ENCODE assay signal across 8 cellular contexts in the genomic region with DNA sequence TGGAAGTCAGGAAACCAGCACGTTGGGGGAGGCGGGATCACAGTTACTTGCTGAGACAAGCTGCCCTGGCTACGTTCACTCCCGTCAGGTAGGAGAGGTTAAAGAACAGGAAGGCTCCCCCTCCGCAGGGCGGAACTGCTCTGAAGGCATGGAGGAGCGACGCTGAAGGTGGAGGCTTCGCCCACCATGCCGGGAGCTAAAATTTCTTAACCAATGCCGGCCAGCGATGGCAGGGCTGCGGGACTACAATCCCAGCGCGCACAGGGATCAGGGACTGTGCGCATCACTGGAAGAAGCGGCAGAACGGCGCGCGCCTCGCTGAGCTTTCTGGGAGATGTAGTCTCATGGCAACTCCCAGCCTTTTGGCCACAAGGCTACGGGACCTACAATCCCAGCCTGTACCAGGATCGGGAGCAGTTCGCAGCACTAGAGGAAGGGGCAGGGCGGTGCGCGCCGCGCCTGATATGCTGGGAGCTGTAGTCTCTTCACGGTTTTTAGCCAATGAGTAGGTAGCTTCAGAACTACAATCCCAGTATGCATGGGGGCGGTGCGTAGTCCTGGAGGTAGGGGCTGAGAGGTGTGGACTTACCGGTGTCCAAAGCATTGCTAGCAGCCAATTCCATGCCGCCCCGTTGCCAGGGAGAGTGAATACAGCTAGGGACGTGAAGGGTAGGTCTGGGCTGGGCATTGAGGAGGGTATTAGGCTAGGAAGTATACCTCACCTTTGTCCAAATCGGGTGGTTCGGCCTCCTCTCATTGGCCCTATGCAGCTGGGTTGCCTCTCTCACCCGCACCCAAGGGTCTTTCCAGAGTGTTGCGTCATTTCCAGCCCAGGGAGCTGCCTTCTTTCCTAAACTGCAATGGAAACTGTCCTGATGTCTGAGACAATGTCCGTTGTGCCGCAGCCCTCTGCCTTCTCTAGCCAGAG. TPM values are rescaled to one million over a fixed set of nuclear protein-coding genes. Genes with fewer than 3 reads are reported as not detected.
A peak's percentile ranks its signal among the peaks of the same experiment; 100 is the strongest.
DNase-seq lines count a peak whose midpoint lies in the region; FAIRE-seq and TF ChIP-seq lines count a peak whose summit lies in the region.

No MANE protein-coding gene starts in this region.

- intact Hi-C loops in mammary epithelial cell (cut with micrococcal nuclease): loop anchor here (1.0 to 10.0 kb wide), 6 partner anchors 13 to 387 kb away; a partner anchor contains a TSS

- H3K9ac ChIP-seq in mammary epithelial cell (ENCODE audit: insufficient read depth, low read length) (no peak overlapping the region), iPS-18a (ENCODE audit: low read length) (peak overlapping the region; percentile 83)

- H3K4me2 ChIP-seq in mammary epithelial cell (ENCODE audit: insufficient read depth, low read depth, low read length): no peak overlapping the region

- no peaks in the 10 kb centered on the region for H3K36me3 ChIP-seq in mammary epithelial cell (ENCODE audit: insufficient read depth, low read length)
- H3K36me3 ChIP-seq in iPS-18a (ENCODE audit: control insufficient read depth, low read depth, low read length): no peaks in the 10 kb centered on the region

- peak; percentile 97 for FAIRE-seq in TTC549 (lab: Jason Lieb, UNC)

- H2AFZ ChIP-seq in mammary epithelial cell (ENCODE audit: low read depth, low read length): no peak overlapping the region

- H3K79me2 ChIP-seq in mammary epithelial cell (ENCODE audit: insufficient read depth, low read length): no peaks in the 10 kb centered on the region

- no peaks in the 10 kb centered on the region for H3K4me1 ChIP-seq in mammary epithelial cell (ENCODE audit: insufficient read depth, low read length)
- H3K4me1 ChIP-seq in iPS-18a (ENCODE audit: control insufficient read depth, low read depth, low read length): no peaks in the 10 kb centered on the region

- 3% methylated on average over 27 of the region's 43 CpGs for whole genome bisulfite sequencing in mammary epithelial cell (ENCODE audit: low coverage, missing lambda C conversion rate)

- TF ChIP-seq CTCF in mammary epithelial cell (conservative IDR thresholded peaks at IDR 0.05 in 1 of 2, IDR thresholded peaks at IDR 0.05 in 1 of 2; ENCODE audit: extremely low read depth in 1 of 2, insufficient read depth in 1 of 2, low read depth in 1 of 2, low read length in 2 of 2): no peak

- CTCF ChIA-PET in mammary epithelial cell (lab: Charles Lee; ENCODE audit: low non-redundant PET): interaction anchor here (0.9 kb wide), 1 partner anchor 372 kb away, joined by 3 read pairs; no protein-coding TSS in a partner anchor

- H3K4me3 ChIP-seq in mammary epithelial cell (replicated peaks in 1 of 3; ENCODE audit: insufficient read depth in 1 of 3, low read depth in 2 of 3, low read length in 3 of 3) (peak overlapping the region in 2 of 3 experiments; percentile 0 to 26), iPS-18a (ENCODE audit: low read length) (peak overlapping the region; percentile 61), skeletal muscle cell (ENCODE audit: low read depth, low read length) (peak overlapping the region; percentile 69)

- H3K27ac ChIP-seq in mammary epithelial cell (ENCODE audit: insufficient read depth, low read depth, low read length): no peak overlapping the region
- H3K27ac ChIP-seq in iPS-18a (ENCODE audit: low read length): peak overlapping the region; percentile 56

- no peaks in the 10 kb centered on the region for H4K20me1 ChIP-seq in mammary epithelial cell (ENCODE audit: insufficient read depth, low read length)

- no peaks in the 10 kb centered on the region for H3K27me3 ChIP-seq in mammary epithelial cell (ENCODE audit: insufficient read depth, low read length)
- H3K27me3 ChIP-seq in iPS-18a (ENCODE audit: control insufficient read depth, insufficient read depth, low read length): no peaks in the 10 kb centered on the region

- BruUV-seq in mammary epithelial cell (replicated peaks; lab: Mats Ljungman, UMichigan): no TSS peak

- H3K9me3 ChIP-seq in mammary epithelial cell (replicated peaks; ENCODE audit: insufficient read depth, low read length) (peaks cover 8% of the 10 kb centered on the region), iPS-18a (ENCODE audit: control insufficient read depth, low read depth, low read length) (peaks cover 15% of the 10 kb centered on the region)

- dilution Hi-C loops in mammary epithelial cell (cut with HindIII; ENCODE audit: low sequenced_read_pairs): no loop called here

- DNase-seq in EH (ENCODE audit: low read depth): peak; percentile 96
- peak; percentile 36 for DNase-seq in HCEC 1CT
- peak; percentile 87 for DNase-seq in NCI-H128 (lab: John Stamatoyannopoulos, UW; ENCODE audit: unreplicated experiment)
- DNase-seq in mammary epithelial cell: peak; percentile 99
- peak; percentile 98 for DNase-seq in skeletal muscle cell (ENCODE audit: low read depth)
- no peak for DNase-seq in UCSD-AML1 (lab: John Stamatoyannopoulos, UW; ENCODE audit: unreplicated experiment)

- in situ Hi-C loops in mammary epithelial cell (cut with MboI; ENCODE audit: low sequenced_read_pairs in 2 of 2): no loop called here

RNA-seq across cellular contexts. Expression of a gene that starts 12.8 kb away (rescaled TPM):
- 1 to 10 TPM; 2.2 to 6.8 TPM for total RNA-seq in mammary epithelial cell
- polyA plus RNA-seq in mammary epithelial cell: not detected
- polyA minus RNA-seq in mammary epithelial cell: not detected

RNA-seq across cellular contexts. Expression of a gene that starts 25.7 kb away (rescaled TPM):
- total RNA-seq in mammary epithelial cell: 1 to 10 TPM; 2.2 to 8.7 TPM
- polyA plus RNA-seq in mammary epithelial cell: 0.28 TPM
- polyA minus RNA-seq in mammary epithelial cell: not detected

Comparison
In these comparisons a context has a peak if more than half of its experiments do, and no peak if none do; other contexts are left out.
1. H3K4me3 ChIP-seq: peak in every context shown above with its lines; median percentile 69 in skeletal muscle cell; 61 in iPS-18a; 13 in mammary epithelial cell.